In the genomic region with DNA sequence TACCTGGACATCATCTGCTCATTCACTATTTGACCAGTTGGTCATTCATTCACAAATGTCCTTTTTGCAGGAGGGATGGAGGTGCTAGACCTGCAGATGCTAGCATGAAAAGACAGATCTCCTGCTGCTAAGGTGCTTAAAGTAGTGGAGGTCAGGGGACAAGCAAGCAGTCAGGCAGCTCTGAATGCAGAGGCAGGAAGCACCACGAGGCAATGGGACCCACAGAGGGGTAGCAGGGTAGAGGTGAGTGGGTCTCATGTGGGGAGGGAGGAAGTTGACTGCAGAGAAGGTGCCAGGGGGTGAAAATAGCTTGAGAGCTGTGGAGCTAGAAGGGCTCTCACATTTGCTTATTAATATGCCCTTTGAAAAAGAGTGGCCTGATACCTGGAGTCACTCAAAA, we compare ENCODE assay signal across 24 cellular contexts. TPM values are rescaled to one million over a fixed set of nuclear protein-coding genes. Genes with fewer than 3 reads are reported as not detected.
A peak's percentile ranks its signal among the peaks of the same experiment; 100 is the strongest.
DNase-seq lines count a peak whose midpoint lies in the region; ATAC-seq, FAIRE-seq and TF ChIP-seq lines count a peak whose summit lies in the region.
"Had no signal": no experiment of that assay in that cellular context is flagged by ENCODE, and none has a peak within 500 bp of the region (broad histone marks: within the 10 kb centered on the region; RNA-seq: fewer than 3 reads in every experiment).

No MANE protein-coding gene starts in this region.

- POLR2A ChIA-PET in H1 (lab: Charles Lee; ENCODE audit: partially characterized antibody) = interaction anchor here (1.0 to 1.1 kb wide), 3 partner anchors 28 to 114 kb away, joined by 3 read pairs; partner anchors contain the start of gene TJP2

- H3K36me3 ChIP-seq in GM23338 (ENCODE audit: insufficient read depth) (peaks cover 4% of the 10 kb centered on the region; the same call in 1 of the 2 replicates), H1 (ENCODE audit: control insufficient read depth in 2 of 4, insufficient read depth in 4 of 4, low read length in 3 of 4) (peaks cover 0 to 15% (median 7%) of the 10 kb centered on the region in 4 experiments; a peak in 5 of 8 replicates)

- H3K79me2 ChIP-seq in GM23338 (replicated peaks; ENCODE audit: insufficient read depth) (peaks cover 12% of the 10 kb centered on the region; the same call in 1 of the 2 replicates), H1 (ENCODE audit: control insufficient read depth in 1 of 2, insufficient read depth in 2 of 2, low read length in 2 of 2) (0 out of 4 replicates have a peak, but pooled peaks cover 0 to 3% of the 10 kb centered on the region in 2 experiments)

- H3K23ac ChIP-seq in H1 (ENCODE audit: insufficient read length) = no peak overlapping the region

- no peak overlapping the region for H2BK120ac ChIP-seq in H1 (replicated peaks; ENCODE audit: low read depth, low read length)

- FAIRE-seq in H1 (lab: Jason Lieb, UNC) = no peak
- FAIRE-seq: D721Med had no signal

- no peak overlapping the region; the same call in 1 of the 2 replicates for H2BK15ac ChIP-seq in H1 (ENCODE audit: low read length)

- peak overlapping the region; percentile 64; the same call in 1 of the 2 replicates for H2BK5ac ChIP-seq in H1 (ENCODE audit: low read depth, low read length)

- CTCF ChIA-PET in H1 (lab: Charles Lee; ENCODE audit: partially characterized antibody) = interaction anchor here (1.2 to 1.9 kb wide), 5 partner anchors 93 to 135 kb away, joined by 3 to 5 read pairs (median 3); no protein-coding TSS in a partner anchor

- WGBS in H1 (ENCODE audit: extremely low coverage in 1 of 2, insufficient coverage in 1 of 2, insufficient read length in 1 of 2, insufficient replicate concordance in 2 of 2, low coverage in 1 of 2, low lambda C conversion rate in 2 of 2, missing lambda C conversion rate in 1 of 2), 2 experiments = 42% methylated on average over 1 of the region's 1 CpG; no CpG with 5 or more reads in 1 of the 2 experiments

- no peak for DNase-seq in T-helper 1 cell
- peak; percentile 20 for DNase-seq in GM23338 (ENCODE audit: low spot score)
- no peak for DNase-seq in H1 (ENCODE audit: low read depth in 1 of 2, low spot score in 2 of 2)
- DNase-seq in natural killer cell = no peak
- no peak for DNase-seq in iPS-NIHi11 (ENCODE audit: low spot score)
- DNase-seq in CD1c-positive myeloid dendritic cell (ENCODE audit: extremely low spot score) = no peak
- no peak for DNase-seq in NCI-H2081 treated with DMSO at 0.1 percent for 48 hours (lab: John Stamatoyannopoulos, UW)
- DNase-seq: ACHN; C1 segment of cervical spinal cord; CD8-positive, alpha-beta memory T cell; HCEC 1CT; KG1; NCI-H1105 treated with DMSO at 0.1 percent for 48 hours; NCI-H2029 treated with DMSO at 0.1 percent for 48 hours; NCI-H2171; NCI-H345; NCI-H524; NCI-H82 had no signal

- no peaks in the 10 kb centered on the region for H3K27me3 ChIP-seq in GM23338 (ENCODE audit: insufficient read depth)
- H3K27me3 ChIP-seq in H1 (replicated peaks in 1 of 4; ENCODE audit: control insufficient read depth in 3 of 4, extremely low read depth in 1 of 4, insufficient read depth in 3 of 4, low read length in 3 of 4) = no peaks in the 10 kb centered on the region

- peak overlapping the region; percentile 31 for H3K27ac Mint-ChIP-seq in T-helper 1 cell treated with Interleukin-12 subunit alpha and Interleukin-12 subunit beta and Interleukin-4 antibody, amounts not matched to agents 30 μg/mL and 1 μg/mL, for 36 hours
- no peak overlapping the region; the same call in 1 of the 2 replicates for H3K27ac Mint-ChIP-seq in GM23338
- H3K27ac Mint-ChIP-seq in natural killer cell = peak overlapping the region; percentile 49 to 64

- H3K4me3 Mint-ChIP-seq in T-helper 1 cell treated with Interleukin-12 subunit alpha and Interleukin-12 subunit beta and Interleukin-4 antibody, amounts not matched to agents 30 μg/mL and 1 μg/mL, for 36 hours = no peak overlapping the region
- no peak overlapping the region for H3K4me3 Mint-ChIP-seq in GM23338
- peak overlapping the region; percentile 61 for H3K4me3 Mint-ChIP-seq in natural killer cell
- H3K4me3 Mint-ChIP-seq: CD8-positive, alpha-beta memory T cell had no signal

- H3K9ac ChIP-seq in H1 (replicated peaks in 1 of 4; ENCODE audit: extremely low read depth in 1 of 4, low read depth in 3 of 4, low read length in 3 of 4) = no peak overlapping the region; a peak in 1 of 7 replicates

- no peaks in the 10 kb centered on the region for H3K27me3 Mint-ChIP-seq in T-helper 1 cell treated with Interleukin-12 subunit alpha and Interleukin-12 subunit beta and Interleukin-4 antibody, amounts not matched to agents 30 μg/mL and 1 μg/mL, for 36 hours (ENCODE audit: low read depth)
- H3K27me3 Mint-ChIP-seq in GM23338 (ENCODE audit: insufficient read depth, low read depth, poor library complexity) (peaks cover 4% of the 10 kb centered on the region), natural killer cell (ENCODE audit: low read depth in 2 of 2) (no peaks in the 10 kb centered on the region)
- H3K27me3 Mint-ChIP-seq: CD8-positive, alpha-beta memory T cell had no signal

- H3K56ac ChIP-seq in H1 (replicated peaks; ENCODE audit: insufficient read length, low read depth, low read length) = no peak overlapping the region

- no peak overlapping the region for H2BK12ac ChIP-seq in H1 (ENCODE audit: low read depth, low read length)

- 0 out of 2 replicates have a peak, but pooled peaks cover 5% of the 10 kb centered on the region for H3K79me1 ChIP-seq in H1 (ENCODE audit: low read depth, low read length)

- H3K4me3 ChIP-seq in GM23338 (no peak overlapping the region), H1 (ENCODE audit: extremely low read depth in 1 of 4, insufficient read depth in 2 of 4, low read depth in 3 of 4, low read length in 4 of 4) (no peak overlapping the region)

- no peaks in the 10 kb centered on the region for H3K9me3 Mint-ChIP-seq in T-helper 1 cell treated with Interleukin-12 subunit alpha and Interleukin-12 subunit beta and Interleukin-4 antibody, amounts not matched to agents 30 μg/mL and 1 μg/mL, for 36 hours
- H3K9me3 Mint-ChIP-seq in GM23338 = no peaks in the 10 kb centered on the region
- H3K9me3 Mint-ChIP-seq in natural killer cell = no peaks in the 10 kb centered on the region
- H3K9me3 Mint-ChIP-seq: CD8-positive, alpha-beta memory T cell had no signal

- H3K4me2 ChIP-seq in GM23338 (0 out of 2 replicates have a peak overlapping the region, but pooled peaks have one; percentile 43), H1 (ENCODE audit: insufficient read depth in 1 of 2, low read depth in 2 of 2, low read length in 2 of 2) (no peak overlapping the region)

- ATAC-seq in GM23338 (peak; percentile 64), natural killer cell (peak in 2 of 3 donors; percentile 44 to 78)
- ATAC-seq: Panc1, SK-N-SH treated with all-trans-retinoic acid at 6 μM for 48 hours had no signal

- TF ChIP-seq RAD21 in H1 (IDR thresholded peaks at IDR 0.05 in 1 of 2, conservative IDR thresholded peaks at IDR 0.05 in 1 of 2; ENCODE audit: low read depth in 2 of 2, low read length in 2 of 2) = no peak

- no peak overlapping the region for H4K8ac ChIP-seq in H1 (ENCODE audit: extremely low read depth, insufficient read depth, low read length)

- TF ChIP-seq CTCF in GM23338 (conservative IDR thresholded peaks at IDR 0.05; ENCODE audit: low read depth in 2 of 2) = no peak
- TF ChIP-seq CTCF in H1 (IDR thresholded peaks at IDR 0.05; ENCODE audit: control extremely low read depth in 1 of 3, insufficient read depth in 1 of 3, low read depth in 1 of 3, low read length in 3 of 3) = no peak
- no peak for TF ChIP-seq CTCF in natural killer cell (IDR thresholded peaks at IDR 0.05)

- peaks cover 12% of the 10 kb centered on the region for H3K4me1 Mint-ChIP-seq in T-helper 1 cell treated with Interleukin-12 subunit alpha and Interleukin-12 subunit beta and Interleukin-4 antibody, amounts not matched to agents 30 μg/mL and 1 μg/mL, for 36 hours (ENCODE audit: low read depth)
- H3K4me1 Mint-ChIP-seq in GM23338 (peaks cover 24% of the 10 kb centered on the region), natural killer cell (peaks cover 32 to 35% of the 10 kb centered on the region in 2 donors)

- H3K36me3 Mint-ChIP-seq in T-helper 1 cell treated with Interleukin-12 subunit alpha and Interleukin-12 subunit beta and Interleukin-4 antibody, amounts not matched to agents 30 μg/mL and 1 μg/mL, for 36 hours (ENCODE audit: low read depth) = peaks cover 10% of the 10 kb centered on the region
- H3K36me3 Mint-ChIP-seq in GM23338 (ENCODE audit: low read depth) = peaks cover 59% of the 10 kb centered on the region
- no peaks in the 10 kb centered on the region for H3K36me3 Mint-ChIP-seq in natural killer cell

- no peak overlapping the region for H4K91ac ChIP-seq in H1 (replicated peaks; ENCODE audit: insufficient read length, low read length)

- TF ChIP-seq POLR2A in H1 (IDR thresholded peaks at IDR 0.05; ENCODE audit: control extremely low read depth in 1 of 2, low read depth in 2 of 2, low read length in 2 of 2) = no peak

- H3K14ac ChIP-seq in H1 (ENCODE audit: insufficient read length) = no peak overlapping the region

- H3K4ac ChIP-seq in H1 (replicated peaks; ENCODE audit: insufficient read length, low read depth, low read length) = no peak overlapping the region

- H3K23me2 ChIP-seq in H1 (ENCODE audit: low read depth, low read length) = no peaks in the 10 kb centered on the region

- H3F3A ChIP-seq in GM23338 (replicated peaks; ENCODE audit: low read depth) = 0 out of 2 replicates have a peak, but pooled peaks cover 8% of the 10 kb centered on the region

- H3K27ac ChIP-seq in GM23338 (ENCODE audit: low read depth) = peak overlapping the region; percentile 78; the same call in 1 of the 2 replicates
- no peak overlapping the region for H3K27ac ChIP-seq in H1 (ENCODE audit: low read depth, low read length)
- H3K27ac ChIP-seq: 22Rv1 had no signal

- 0 out of 2 replicates have a peak overlapping the region, but pooled peaks have one; percentile 43 for H2AK5ac ChIP-seq in H1 (ENCODE audit: low read depth, low read length)

- no peak overlapping the region for H4K5ac ChIP-seq in H1 (ENCODE audit: insufficient read length, low read depth, low read length)

- intact Hi-C loops in natural killer cell (cut with micrococcal nuclease) = no loop called here

- no peak for TF ChIP-seq EP300 in H1 (IDR thresholded peaks at IDR 0.05; ENCODE audit: borderline replicate concordance in 1 of 2, low read depth in 2 of 2, low read length in 2 of 2)

- no peaks in the 10 kb centered on the region for H3K9me2 ChIP-seq in GM23338 (ENCODE audit: insufficient read depth)

- no peaks in the 10 kb centered on the region for H4K20me1 ChIP-seq in GM23338 (replicated peaks; ENCODE audit: insufficient read depth)
- H4K20me1 ChIP-seq in H1 (replicated peaks in 1 of 2; ENCODE audit: control insufficient read depth in 1 of 2, insufficient read depth in 2 of 2, low read length in 2 of 2) = no peaks in the 10 kb centered on the region

- no peaks in the 10 kb centered on the region for H3K9me3 ChIP-seq in H1 (ENCODE audit: insufficient read depth in 2 of 2, low read depth in 1 of 2, low read length in 1 of 2)

- H3K18ac ChIP-seq in H1 (ENCODE audit: extremely low read depth, low read length) = peak overlapping the region; percentile 57; the same call in 1 of the 2 replicates

- H2AFZ ChIP-seq in GM23338 (no peak overlapping the region), H1 (ENCODE audit: low read length) (no peak overlapping the region)

- no peak overlapping the region for H2BK20ac ChIP-seq in H1 (ENCODE audit: low read length)

- H3K4me1 ChIP-seq in GM23338 (ENCODE audit: insufficient read depth) (peaks cover 24% of the 10 kb centered on the region), H1 (replicated peaks in 1 of 4; ENCODE audit: control insufficient read depth in 3 of 4, insufficient read depth in 4 of 4, low read length in 3 of 4) (peaks cover 0 to 7% (median 2%) of the 10 kb centered on the region in 4 experiments; a peak in 5 of 7 replicates)

RNA-seq across cellular contexts. Expression of gene FXN, which starts 25.2 kb away (rescaled TPM):
- total RNA-seq in GM23338 (2014; rRNA removed; shearing (Covaris generic)) = 17.8 and 26.1 TPM in 2 replicates
- polyA plus RNA-seq in GM23338 (2016; fragmentation: Nextera tagmentation; extraction: Ambion mirVana) = 55.0 and 66.4 TPM in 2 replicates
- total RNA-seq in H1 (2021; fragmentation: NEBNext Ultra II Directional; extraction: Animal tissue kit (Norgen Biotek cat#: 25700)) = 37.5 and 41.6 TPM in 2 replicates
- 24.0 and 34.2 TPM in 2 replicates for polyA plus RNA-seq in H1 (2011; rRNA removed)
- 28.3 TPM for polyA plus RNA-seq in H1 (2011; cell fraction: cytosol; rRNA removed)
- polyA plus RNA-seq in H1 (2011; cell fraction: nucleus; rRNA removed) = 13.8 TPM
- polyA plus RNA-seq in H1 (2012, experiment 1 of 2) = 32.8 to 43.8 TPM (median 36.6 TPM) in 4 replicates
- polyA plus RNA-seq in H1 (2012, experiment 2 of 2) = 47.9 TPM
- 39.4 TPM for polyA plus RNA-seq in H1 (2013, experiment 1 of 2)
- 40.1 TPM for polyA plus RNA-seq in H1 (2013, experiment 2 of 2)
- polyA minus RNA-seq in H1 (2011; rRNA and poly(A)+ RNA removed) = 25.0 and 27.2 TPM in 2 replicates
- 7.3 TPM for polyA minus RNA-seq in H1 (2011; cell fraction: cytosol; rRNA and poly(A)+ RNA removed)
- polyA minus RNA-seq in H1 (2011; cell fraction: nucleus; rRNA and poly(A)+ RNA removed) = 15.8 TPM
- 10 to 100 TPM; 11.5 to 19.4 (median 18.9) TPM for total RNA-seq in natural killer cell

RNA-seq across cellular contexts. Expression of gene PRKACG, which starts 46.9 kb away (rescaled TPM):
- total RNA-seq in GM23338 (2014; rRNA removed; shearing (Covaris generic)) = not detected in 2 replicates
- polyA plus RNA-seq in GM23338 (2016; fragmentation: Nextera tagmentation; extraction: Ambion mirVana) = not detected in 2 replicates
- not detected in 2 replicates for total RNA-seq in H1 (2021; fragmentation: NEBNext Ultra II Directional; extraction: Animal tissue kit (Norgen Biotek cat#: 25700))
- not detected in 2 replicates for polyA plus RNA-seq in H1 (2011; rRNA removed)
- polyA plus RNA-seq in H1 (2011; cell fraction: cytosol; rRNA removed) = not detected
- not detected for polyA plus RNA-seq in H1 (2011; cell fraction: nucleus; rRNA removed)
- polyA plus RNA-seq in H1 (2012, experiment 1 of 2) = not detected in 4 replicates
- not detected for polyA plus RNA-seq in H1 (2012, experiment 2 of 2)
- polyA plus RNA-seq in H1 (2013, experiment 1 of 2) = not detected
- polyA plus RNA-seq in H1 (2013, experiment 2 of 2) = not detected
- not detected in 2 replicates for polyA minus RNA-seq in H1 (2011; rRNA and poly(A)+ RNA removed)
- not detected for polyA minus RNA-seq in H1 (2011; cell fraction: cytosol; rRNA and poly(A)+ RNA removed)
- not detected for polyA minus RNA-seq in H1 (2011; cell fraction: nucleus; rRNA and poly(A)+ RNA removed)
- not detected for total RNA-seq in natural killer cell
- total RNA-seq: CD8-positive, alpha-beta memory T cell; HT1080 had no signal
- polyA plus RNA-seq: CD8-positive, alpha-beta memory T cell had no signal
